In genomic region chr2:239473211-239473805, GRCh38 we compare ENCODE assay signal across 27 cellular contexts.
"Had no signal": no experiment of that assay in that cellular context is flagged by ENCODE, and none has a peak within 500 bp of the region (broad histone marks: within the 10 kb centered on the region; RNA-seq: fewer than 3 reads in every experiment).

No MANE protein-coding gene starts in this region.

- H3K27me3 ChIP-seq: adrenal gland, Peyer's patch had no signal

- H3K27ac Mint-ChIP-seq: activated CD8-positive, alpha-beta T cell treated with anti-CD3 and anti-CD28 coated beads, Interleukin-2, amount 10 ng/mL, durations not matched to agents 7 days and 5 days; activated naive CD8-positive, alpha-beta T cell treated with anti-CD3 and anti-CD28 coated beads, Interleukin-2, amount 10 ng/mL, durations not matched to agents 7 days and 5 days; activated T-cell treated with anti-CD3 and anti-CD28 coated beads, Interleukin-2, amount 50 U/mL, for 24 hours; T-helper 1 cell treated with Interleukin-12 subunit alpha and Interleukin-12 subunit beta and Interleukin-4 antibody, amounts not matched to agents 30 μg/mL and 1 μg/mL, for 36 hours; WTC11 had no signal

- H3K4me1 ChIP-seq: adrenal gland, Peyer's patch, SJSA1 had no signal

- H3K4me1 Mint-ChIP-seq: activated naive CD8-positive, alpha-beta T cell treated with anti-CD3 and anti-CD28 coated beads, Interleukin-2, amount 10 ng/mL, durations not matched to agents 7 days and 5 days; WTC11 had no signal

- DNase-seq: activated CD4-positive, alpha-beta T cell treated with anti-CD3 and anti-CD28 coated beads for 48 hours; activated CD4-positive, alpha-beta T cell treated with anti-CD3 and anti-CD28 coated beads, Interleukin-2, amount 50 U/mL, for 4 hours; activated CD4-positive, CD25-positive, alpha-beta regulatory T cell treated with anti-CD3 and anti-CD28 coated beads, Interleukin-2, amount 50 U/mL, for 72 hours; activated CD8-positive, alpha-beta memory T cell treated with anti-CD3 and anti-CD28 coated beads, Interleukin-2, amount 50 U/mL, for 48 hours; activated CD8-positive, alpha-beta T cell treated with anti-CD3 and anti-CD28 coated beads, Interleukin-2, amount 10 ng/mL, durations not matched to agents 7 days and 5 days; activated gamma-delta T cell treated with Interleukin-2 at 50 U/mL for 16 hours; activated naive CD4-positive, alpha-beta T cell treated with anti-CD3 and anti-CD28 coated beads, Interleukin-2, amount 50 U/mL, for 16 hours; activated naive CD8-positive, alpha-beta T cell treated with anti-CD3 and anti-CD28 coated beads, Interleukin-2, amount 10 ng/mL, durations not matched to agents 7 days and 5 days; activated T-cell treated with anti-CD3 and anti-CD28 coated beads, Interleukin-2, amount 50 U/mL, for 24 hours; anterior cingulate cortex; Karpas-422; MM.1S; NCI-H1105; NCI-H1436; NCI-H1694 treated with DMSO at 0.1 percent for 48 hours; NCI-H2029 treated with DMSO at 0.1 percent for 48 hours; NCI-H510A treated with DMSO at 0.1 percent for 48 hours; NCI-H69; SHP77; T-helper 9 cell had no signal

- H3K27ac ChIP-seq: adrenal gland, Peyer's patch, RWPE1, SJSA1 had no signal

- FAIRE-seq: K562 had no signal

- H3K9me3 Mint-ChIP-seq: activated naive CD8-positive, alpha-beta T cell treated with anti-CD3 and anti-CD28 coated beads, Interleukin-2, amount 10 ng/mL, durations not matched to agents 7 days and 5 days; activated T-cell treated with anti-CD3 and anti-CD28 coated beads, Interleukin-2, amount 50 U/mL, for 24 hours; T-helper 1 cell treated with Interleukin-12 subunit alpha and Interleukin-12 subunit beta and Interleukin-4 antibody, amounts not matched to agents 30 μg/mL and 1 μg/mL, for 36 hours had no signal

- H3K36me3 ChIP-seq: adrenal gland, Peyer's patch, SJSA1 had no signal

- H3K9me3 ChIP-seq: adrenal gland, Peyer's patch, SJSA1 had no signal

- ATAC-seq: activated CD8-positive, alpha-beta T cell treated with anti-CD3 and anti-CD28 coated beads, Interleukin-2, amount 10 ng/mL, durations not matched to agents 7 days and 5 days; K562; WTC11 had no signal

- H3K36me3 Mint-ChIP-seq: activated naive CD8-positive, alpha-beta T cell treated with anti-CD3 and anti-CD28 coated beads, Interleukin-2, amount 10 ng/mL, durations not matched to agents 7 days and 5 days had no signal

- H3K4me3 ChIP-seq: adrenal gland, K562, Peyer's patch, SJSA1 had no signal

- H3K27me3 Mint-ChIP-seq: activated T-cell treated with anti-CD3 and anti-CD28 coated beads, Interleukin-2, amount 50 U/mL, for 24 hours had no signal

- H3K4me3 Mint-ChIP-seq: activated CD8-positive, alpha-beta T cell treated with anti-CD3 and anti-CD28 coated beads, Interleukin-2, amount 10 ng/mL, durations not matched to agents 7 days and 5 days; activated naive CD8-positive, alpha-beta T cell treated with anti-CD3 and anti-CD28 coated beads, Interleukin-2, amount 10 ng/mL, durations not matched to agents 7 days and 5 days; activated T-cell treated with anti-CD3 and anti-CD28 coated beads, Interleukin-2, amount 50 U/mL, for 24 hours; T-helper 1 cell treated with Interleukin-12 subunit alpha and Interleukin-12 subunit beta and Interleukin-4 antibody, amounts not matched to agents 30 μg/mL and 1 μg/mL, for 36 hours; WTC11 had no signal
